In the genomic region with DNA sequence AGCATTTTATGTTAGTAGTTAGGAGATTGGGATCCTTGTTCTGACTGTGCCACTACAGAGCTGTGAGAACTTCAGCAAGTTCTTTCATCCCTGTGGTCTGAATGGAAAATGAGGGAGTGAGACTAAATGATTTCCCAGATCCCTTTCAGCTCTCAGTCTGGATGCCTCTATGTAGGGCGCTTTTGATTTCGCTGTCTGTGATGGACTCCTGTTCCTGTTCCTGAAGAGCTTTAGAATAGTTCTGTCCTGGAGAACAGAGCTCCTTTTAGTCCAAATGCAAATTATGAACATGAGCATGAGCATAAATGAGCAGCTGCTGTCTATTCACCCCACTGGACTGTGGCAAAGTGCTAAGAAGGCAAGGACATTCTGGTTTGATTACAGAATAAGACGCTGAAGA, we compare ENCODE assay signal across 27 cellular contexts.
"Had no signal": no experiment of that assay in that cellular context is flagged by ENCODE, and none has a peak within 500 bp of the region (broad histone marks: within the 10 kb centered on the region; RNA-seq: fewer than 3 reads in every experiment).

No MANE protein-coding gene starts in this region.

- H3K4me3 Mint-ChIP-seq: activated CD4-positive, alpha-beta memory T cell treated with anti-CD3 and anti-CD28 coated beads for 36 hours; activated naive CD4-positive, alpha-beta T cell treated with anti-CD3 and anti-CD28 coated beads for 36 hours; activated T-cell treated with anti-CD3 and anti-CD28 coated beads, Interleukin-2, amount 50 U/mL, for 4 hours; T-helper 1 cell treated with Interleukin-12 subunit alpha and Interleukin-12 subunit beta and Interleukin-4 antibody, amounts not matched to agents 30 μg/mL and 1 μg/mL, for 36 hours; T-helper 2 cell treated with Interferon-gamma antibody and Interleukin-4, amounts not matched to agents 5 μg/mL and 100 μg/mL, for 36 hours had no signal

- H3K27ac Mint-ChIP-seq: activated CD4-positive, alpha-beta memory T cell treated with anti-CD3 and anti-CD28 coated beads for 36 hours; activated naive CD4-positive, alpha-beta T cell treated with anti-CD3 and anti-CD28 coated beads for 36 hours; activated naive CD4-positive, alpha-beta T cell treated with anti-CD3 and anti-CD28 coated beads, Interleukin-2, amount 50 U/mL, for 72 hours; T-helper 1 cell treated with Interleukin-12 subunit alpha and Interleukin-12 subunit beta and Interleukin-4 antibody, amounts not matched to agents 30 μg/mL and 1 μg/mL, for 36 hours; T-helper 2 cell treated with Interferon-gamma antibody and Interleukin-4, amounts not matched to agents 5 μg/mL and 100 μg/mL, for 36 hours had no signal

- H3K4me3 ChIP-seq: adrenal gland, body of pancreas, breast epithelium, SK-N-MC had no signal

- H3K36me3 ChIP-seq: adrenal gland, breast epithelium, Peyer's patch had no signal

- H3K27me3 ChIP-seq: adrenal gland, body of pancreas, breast epithelium, Peyer's patch had no signal

- DNase-seq: activated CD4-positive, alpha-beta memory T cell treated with anti-CD3 and anti-CD28 coated beads for 36 hours; activated CD4-positive, alpha-beta T cell treated with anti-CD3 and anti-CD28 coated beads, Interleukin-2, amount 50 U/mL, for 1 hour; activated CD8-positive, alpha-beta memory T cell treated with anti-CD3 and anti-CD28 coated beads, Interleukin-2, amount 50 U/mL, for 4 hours; activated gamma-delta T cell treated with Interleukin-2 at 50 U/mL for 16 hours; activated naive CD4-positive, alpha-beta T cell treated with anti-CD3 and anti-CD28 coated beads for 36 hours; activated T-cell treated with anti-CD3 and anti-CD28 coated beads for 4 hours; activated T-cell treated with anti-CD3 and anti-CD28 coated beads, Interleukin-2, amount 50 U/mL, for 4 hours; adrenal gland; body of pancreas; cerebellar nuclear complex; NCI-H1092 treated with DMSO at 0.1 percent for 48 hours; NCI-H1417; NCI-H146; NCI-H187; NCI-H2029 treated with DMSO at 0.1 percent for 48 hours; NCI-H226; NCI-H446 treated with DMSO at 0.1 percent for 48 hours; NCI-H748 treated with DMSO at 0.1 percent for 48 hours; NK-92 treated with Interleukin-12 subunit alpha and Interleukin-12 subunit beta, amount 100 ng/mL, for 24 hours; PC-3; Peyer's patch; SIG-M5 had no signal

- H3K36me3 Mint-ChIP-seq: activated CD4-positive, alpha-beta memory T cell treated with anti-CD3 and anti-CD28 coated beads for 36 hours; activated naive CD4-positive, alpha-beta T cell treated with anti-CD3 and anti-CD28 coated beads, Interleukin-2, amount 50 U/mL, for 72 hours had no signal

- H3K9me3 Mint-ChIP-seq: activated CD4-positive, alpha-beta memory T cell treated with anti-CD3 and anti-CD28 coated beads for 36 hours; activated naive CD4-positive, alpha-beta T cell treated with anti-CD3 and anti-CD28 coated beads for 36 hours; activated naive CD4-positive, alpha-beta T cell treated with anti-CD3 and anti-CD28 coated beads, Interleukin-2, amount 50 U/mL, for 72 hours; activated T-cell treated with anti-CD3 and anti-CD28 coated beads, Interleukin-2, amount 50 U/mL, for 4 hours; T-helper 2 cell treated with Interferon-gamma antibody and Interleukin-4, amounts not matched to agents 5 μg/mL and 100 μg/mL, for 36 hours had no signal
